16 cellular contexts compared by ENCODE assay signal in the genomic region with DNA sequence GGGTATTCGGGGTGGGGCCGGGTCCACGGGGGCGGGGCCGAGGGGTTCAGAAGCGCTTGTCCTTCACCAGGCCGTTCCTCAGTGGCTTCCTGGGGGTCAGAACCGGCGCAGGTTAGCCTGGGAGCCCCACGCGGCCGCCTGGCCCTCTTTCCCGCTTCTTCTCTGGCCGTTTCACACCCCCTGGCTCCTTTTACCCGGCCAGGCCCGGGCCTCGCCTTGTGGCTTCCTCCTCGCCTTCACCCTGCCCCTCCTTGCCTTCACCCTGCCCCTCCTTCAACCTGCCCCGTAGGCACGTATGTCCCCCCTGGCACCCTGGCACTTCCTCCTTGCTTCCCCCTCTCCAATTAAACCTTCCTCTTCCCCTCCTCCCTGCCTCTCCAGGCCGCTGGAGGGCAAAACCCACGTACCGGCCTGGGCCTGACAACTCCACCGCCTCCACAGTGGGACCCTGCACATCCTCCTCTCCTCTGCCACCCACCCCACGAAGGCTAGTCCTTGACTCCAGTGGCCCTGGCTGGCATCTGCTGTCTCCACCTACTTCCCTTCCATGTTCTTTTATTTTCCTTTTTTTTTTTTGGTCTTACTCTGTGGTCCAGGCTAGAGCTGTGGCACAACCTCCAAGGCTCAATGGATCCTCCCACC. TPM values are rescaled to one million over a fixed set of nuclear protein-coding genes. Genes with fewer than 3 reads are reported as not detected.
DNase-seq lines count a peak whose midpoint lies in the region; ATAC-seq and TF ChIP-seq lines count a peak whose summit lies in the region.
"Had no signal": no experiment of that assay in that cellular context is flagged by ENCODE, and none has a peak within 500 bp of the region (broad histone marks: within the 10 kb centered on the region; RNA-seq: fewer than 3 reads in every experiment).

No MANE protein-coding gene starts in this region.

- 10 to 38% (median 23%) methylated on average over 13 to 25 of the region's 25 CpGs for WGBS in spleen, 5 donors

- H3K27ac ChIP-seq in A673 (ENCODE audit: low read depth, low read length, poor library complexity, severe bottlenecking) (no peak overlapping the region), spleen (no peak overlapping the region)
- H3K27ac ChIP-seq: esophagus muscularis mucosa, prostate gland, upper lobe of left lung had no signal

- no peak overlapping the region for H3K27ac Mint-ChIP-seq in activated naive CD8-positive, alpha-beta T cell
- no peak overlapping the region for H3K27ac Mint-ChIP-seq in activated naive CD8-positive, alpha-beta T cell treated with anti-CD3 and anti-CD28 coated beads for 36 hours
- H3K27ac Mint-ChIP-seq in WTC11 (no peak overlapping the region), memory B cell (peak overlapping the region; percentile 53)

- H3K9me3 ChIP-seq in A673 (ENCODE audit: low read depth, low read length, poor library complexity, severe bottlenecking) (no peaks in the 10 kb centered on the region), spleen (no peaks in the 10 kb centered on the region)
- H3K9me3 ChIP-seq: esophagus muscularis mucosa, prostate gland, upper lobe of left lung had no signal

- no peak for TF ChIP-seq POLR2A in spleen (IDR thresholded peaks at IDR 0.05)

- H3K4me1 Mint-ChIP-seq in activated naive CD8-positive, alpha-beta T cell (ENCODE audit: low read depth), result peaks cover 11% of the 10 kb centered on the region
- no peaks in the 10 kb centered on the region for H3K4me1 Mint-ChIP-seq in activated naive CD8-positive, alpha-beta T cell treated with anti-CD3 and anti-CD28 coated beads for 36 hours
- H3K4me1 Mint-ChIP-seq in WTC11, result peaks cover 14% of the 10 kb centered on the region
- peaks cover 8% of the 10 kb centered on the region for H3K4me1 Mint-ChIP-seq in memory B cell

- no peaks in the 10 kb centered on the region for H3K4me1 ChIP-seq in A673 (ENCODE audit: insufficient read depth, low read length, poor library complexity, severe bottlenecking)
- H3K4me1 ChIP-seq in spleen, result peaks cover 10 to 47% (median 33%) of the 10 kb centered on the region in 6 donors
- H3K4me1 ChIP-seq: prostate gland had no signal

- H3K27me3 ChIP-seq in A673 (replicated peaks; ENCODE audit: insufficient read depth, low read depth, low read length, poor library complexity), result no peaks in the 10 kb centered on the region
- peaks cover 0 to 24% (median 13%) of the 10 kb centered on the region in 7 donors for H3K27me3 ChIP-seq in spleen (replicated peaks in 1 of 7)

- POLR2A ChIA-PET in WTC11 (lab: Charles Lee), result no interaction called here
- POLR2A ChIA-PET in A673 (lab: Charles Lee; ENCODE audit: low non-redundant PET), result no interaction called here

- peak overlapping the region; percentile 61 for H3K4me3 Mint-ChIP-seq in activated naive CD8-positive, alpha-beta T cell
- no peak overlapping the region for H3K4me3 Mint-ChIP-seq in activated naive CD8-positive, alpha-beta T cell treated with anti-CD3 and anti-CD28 coated beads for 36 hours
- H3K4me3 Mint-ChIP-seq in WTC11 (peak overlapping the region; percentile 57), memory B cell (peak overlapping the region; percentile 42)

- peaks cover 3% of the 10 kb centered on the region for H3K36me3 Mint-ChIP-seq in activated naive CD8-positive, alpha-beta T cell
- H3K36me3 Mint-ChIP-seq in activated naive CD8-positive, alpha-beta T cell treated with anti-CD3 and anti-CD28 coated beads for 36 hours, result peaks cover 17% of the 10 kb centered on the region
- H3K36me3 Mint-ChIP-seq in WTC11 (peaks cover 10% of the 10 kb centered on the region), memory B cell (peaks cover 12% of the 10 kb centered on the region)

- intact Hi-C loops in A673 (cut with micrococcal nuclease; ENCODE audit: unreplicated experiment), result no loop called here
- intact Hi-C loops in left ventricle myocardium superior (cut with micrococcal nuclease), result no loop called here
- intact Hi-C loops in spleen (cut with DNase I; ENCODE audit: low total_unique reads), result no loop called here

- no peaks in the 10 kb centered on the region for H3K9me3 Mint-ChIP-seq in activated naive CD8-positive, alpha-beta T cell (ENCODE audit: low read depth)
- no peaks in the 10 kb centered on the region for H3K9me3 Mint-ChIP-seq in activated naive CD8-positive, alpha-beta T cell treated with anti-CD3 and anti-CD28 coated beads for 36 hours
- H3K9me3 Mint-ChIP-seq in WTC11 (no peaks in the 10 kb centered on the region), memory B cell (no peaks in the 10 kb centered on the region)

- no peak for DNase-seq in activated naive CD8-positive, alpha-beta T cell treated with anti-CD3 and anti-CD28 coated beads for 36 hours
- DNase-seq in WTC11 (ENCODE audit: low spot score), result no peak
- no peak for DNase-seq in memory B cell (ENCODE audit: low spot score in 2 of 2)
- no peak for DNase-seq in A673 (ENCODE audit: low spot score)
- no peak for DNase-seq in left ventricle myocardium superior
- DNase-seq in spleen, result no peak
- DNase-seq: activated naive CD4-positive, alpha-beta T cell treated with Interleukin-2 at 50 U/mL for 16 hours; DMS153; MM.1S; NCI-H1436 treated with DMSO at 0.1 percent for 48 hours had no signal

- H3K36me3 ChIP-seq in A673 (ENCODE audit: insufficient read depth, low read length, poor library complexity, severe bottlenecking) (peaks cover 29% of the 10 kb centered on the region), spleen (peaks cover 9 to 31% (median 28%) of the 10 kb centered on the region in 6 donors)

- TF ChIP-seq CTCF in WTC11 (IDR thresholded peaks at IDR 0.05) (no peak), A673 (conservative IDR thresholded peaks at IDR 0.05; ENCODE audit: low read depth, low read length) (no peak), spleen (IDR thresholded peaks at IDR 0.05 in 8 of 11, conservative IDR thresholded peaks at IDR 0.05 in 3 of 11) (no peak)

- BruUV-seq in A673 (replicated peaks; lab: Mats Ljungman, UMichigan), result no TSS peak

- CTCF ChIA-PET in WTC11 (lab: Charles Lee) (no interaction called here), A673 (lab: Charles Lee) (interaction anchor here (0.7 kb wide), 1 partner anchor 24 kb away, joined by 3 read pairs; no protein-coding TSS in a partner anchor)

- H3K4me3 ChIP-seq in A673 (ENCODE audit: low read depth, low read length, poor library complexity, severe bottlenecking) (no peak overlapping the region), spleen (peak overlapping the region in 1 of 8 donors; percentile 35)
- H3K4me3 ChIP-seq: esophagus muscularis mucosa, prostate gland, upper lobe of left lung had no signal

- no peaks in the 10 kb centered on the region for H3K27me3 Mint-ChIP-seq in activated naive CD8-positive, alpha-beta T cell
- peaks cover 18% of the 10 kb centered on the region for H3K27me3 Mint-ChIP-seq in activated naive CD8-positive, alpha-beta T cell treated with anti-CD3 and anti-CD28 coated beads for 36 hours
- H3K27me3 Mint-ChIP-seq in WTC11 (ENCODE audit: low read depth) (peaks cover 26% of the 10 kb centered on the region), memory B cell (peaks cover 11% of the 10 kb centered on the region)

- ATAC-seq in WTC11, result no peak
- ATAC-seq in memory B cell (ENCODE audit: low read depth), result no peak
- no peak for ATAC-seq in HG02840 (IDR thresholded peaks at IDR 0.05; ENCODE audit: low FRiP score, unreplicated experiment)
- no peak for ATAC-seq in left ventricle myocardium superior

TF ChIP-seq in WTC11, 78 proteins besides CTCF, POLR2A, EP300 and RAD21 (continues in another document):
- no peak for TF ChIP-seq ELF4 (CRISPR knock-in tag; IDR thresholded peaks at IDR 0.05; ENCODE audit: low read depth)
- no peak for TF ChIP-seq NFE2L1 (CRISPR knock-in tag; IDR thresholded peaks at IDR 0.05)
- no peak for TF ChIP-seq ZBTB43 (CRISPR knock-in tag; IDR thresholded peaks at IDR 0.05)

RNA-seq across cellular contexts. Expression of gene CERS1, which starts 25.3 kb away (rescaled TPM):
- under 1 TPM; 0.19 to 0.28 TPM for total RNA-seq in activated naive CD8-positive, alpha-beta T cell treated with anti-CD3 and anti-CD28 coated beads for 36 hours
- total RNA-seq in WTC11 (2021), result 14.7 to 24.5 TPM (median 22.6 TPM) in 3 replicates
- total RNA-seq in A673 (2021), result 10.0 and 11.4 TPM in 2 replicates
- total RNA-seq in left ventricle myocardium superior, result 0.42 TPM
- total RNA-seq in spleen, result under 1 TPM in 4 of 7 donors, not detected in 3; 0.16 to 0.50 (median 0.40) TPM
- under 1 TPM in 2 of 3 donors, not detected in 1; 0.06 to 0.45 TPM for polyA plus RNA-seq in spleen
- polyA plus RNA-seq: CD14-positive monocyte had no signal

RNA-seq across cellular contexts. Expression of gene UPF1, which starts 38.9 kb away (rescaled TPM):
- 10 to 100 TPM; 78.9 to 84.6 TPM for total RNA-seq in activated naive CD8-positive, alpha-beta T cell treated with anti-CD3 and anti-CD28 coated beads for 36 hours
- total RNA-seq in WTC11 (2021) (77.3 to 82.5 TPM (median 81.9 TPM) in 3 replicates), A673 (2021) (78.9 and 83.8 TPM in 2 replicates), left ventricle myocardium superior (37.3 TPM), spleen (100 to 1,000 TPM in 1 of 7 donors, 10 to 100 TPM in 6; 81.3 to 161 (median 87.7) TPM)
- 10 to 100 TPM; 31.2 to 63.5 (median 34.8) TPM for polyA plus RNA-seq in spleen

RNA-seq across cellular contexts. Expression of gene COPE, which starts 48.5 kb away (rescaled TPM):
- total RNA-seq in activated naive CD8-positive, alpha-beta T cell treated with anti-CD3 and anti-CD28 coated beads for 36 hours, result 100 to 1,000 TPM; 169 to 174 TPM
- total RNA-seq in WTC11 (2021) (224 to 240 TPM (median 228 TPM) in 3 replicates), A673 (2021) (244 and 267 TPM in 2 replicates), left ventricle myocardium superior (140 TPM), spleen (100 to 1,000 TPM; 135 to 261 (median 158) TPM)
- 100 to 1,000 TPM; 164 to 248 (median 196) TPM for polyA plus RNA-seq in spleen

RNA-seq across cellular contexts. Expression of gene DDX49, which starts 48.9 kb away (rescaled TPM):
- total RNA-seq in activated naive CD8-positive, alpha-beta T cell treated with anti-CD3 and anti-CD28 coated beads for 36 hours, result 10 to 100 TPM; 87.4 to 89.2 TPM
- total RNA-seq in WTC11 (2021) (30.1 to 47.9 TPM (median 36.4 TPM) in 3 replicates), A673 (2021) (61.1 and 68.8 TPM in 2 replicates), left ventricle myocardium superior (22.2 TPM), spleen (10 to 100 TPM; 31.0 to 42.6 (median 34.8) TPM)
- polyA plus RNA-seq in spleen, result 10 to 100 TPM; 37.4 to 48.0 (median 38.7) TPM
